In the genomic region with DNA sequence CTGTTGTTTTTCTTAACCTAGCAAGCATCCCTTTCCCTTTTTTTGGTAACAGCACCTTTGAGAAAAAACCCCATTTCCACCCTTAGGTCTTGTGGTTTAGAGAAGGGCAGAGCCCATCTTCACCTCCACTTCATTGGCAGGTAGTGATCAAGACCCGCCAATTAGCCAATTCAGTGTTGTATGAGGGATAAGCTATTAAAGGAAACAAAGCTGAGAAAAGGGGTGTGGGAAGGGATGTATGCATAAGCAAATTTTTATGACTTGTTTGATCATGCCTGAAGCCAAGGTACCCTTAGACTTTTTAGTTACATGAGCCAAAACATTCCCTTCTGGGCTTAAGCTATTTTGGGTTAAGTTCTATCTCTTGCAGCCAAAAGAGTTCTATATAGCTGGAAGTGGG, we compare ENCODE assay signal across 2 cellular contexts.
TF ChIP-seq lines count a peak whose summit lies in the region.

No MANE protein-coding gene starts in this region.

TF ChIP-seq in SK-N-SH, 30 proteins besides CTCF, POLR2A, EP300 and RAD21 (continued from another document):
- TF ChIP-seq EZH2phosphoT487 (IDR thresholded peaks at IDR 0.05; ENCODE audit: borderline replicate concordance, low read depth): no peak
- TF ChIP-seq GABPA (IDR thresholded peaks at IDR 0.05; ENCODE audit: low read depth): no peak
- TF ChIP-seq, protein P1, sequence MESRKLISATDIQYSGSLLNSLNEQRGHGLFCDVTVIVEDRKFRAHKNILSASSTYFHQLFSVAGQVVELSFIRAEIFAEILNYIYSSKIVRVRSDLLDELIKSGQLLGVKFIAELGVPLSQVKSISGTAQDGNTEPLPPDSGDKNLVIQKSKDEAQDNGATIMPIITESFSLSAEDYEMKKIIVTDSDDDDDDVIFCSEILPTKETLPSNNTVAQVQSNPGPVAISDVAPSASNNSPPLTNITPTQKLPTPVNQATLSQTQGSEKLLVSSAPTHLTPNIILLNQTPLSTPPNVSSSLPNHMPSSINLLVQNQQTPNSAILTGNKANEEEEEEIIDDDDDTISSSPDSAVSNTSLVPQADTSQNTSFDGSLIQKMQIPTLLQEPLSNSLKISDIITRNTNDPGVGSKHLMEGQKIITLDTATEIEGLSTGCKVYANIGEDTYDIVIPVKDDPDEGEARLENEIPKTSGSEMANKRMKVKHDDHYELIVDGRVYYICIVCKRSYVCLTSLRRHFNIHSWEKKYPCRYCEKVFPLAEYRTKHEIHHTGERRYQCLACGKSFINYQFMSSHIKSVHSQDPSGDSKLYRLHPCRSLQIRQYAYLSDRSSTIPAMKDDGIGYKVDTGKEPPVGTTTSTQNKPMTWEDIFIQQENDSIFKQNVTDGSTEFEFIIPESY (IDR thresholded peaks at IDR 0.05; ENCODE audit: borderline replicate concordance, low read depth): no peak
- no peak for TF ChIP-seq YY1 (IDR thresholded peaks at IDR 0.05; ENCODE audit: low read depth)
TF ChIP-seq in SK-N-SH: peak in this region for 0.

TF ChIP-seq in SK-N-SH treated with all-trans-retinoic acid at 6 μM for 48 hours, 23 proteins besides CTCF, POLR2A, EP300 and RAD21 (continued from another document):
- TF ChIP-seq, protein P2, sequence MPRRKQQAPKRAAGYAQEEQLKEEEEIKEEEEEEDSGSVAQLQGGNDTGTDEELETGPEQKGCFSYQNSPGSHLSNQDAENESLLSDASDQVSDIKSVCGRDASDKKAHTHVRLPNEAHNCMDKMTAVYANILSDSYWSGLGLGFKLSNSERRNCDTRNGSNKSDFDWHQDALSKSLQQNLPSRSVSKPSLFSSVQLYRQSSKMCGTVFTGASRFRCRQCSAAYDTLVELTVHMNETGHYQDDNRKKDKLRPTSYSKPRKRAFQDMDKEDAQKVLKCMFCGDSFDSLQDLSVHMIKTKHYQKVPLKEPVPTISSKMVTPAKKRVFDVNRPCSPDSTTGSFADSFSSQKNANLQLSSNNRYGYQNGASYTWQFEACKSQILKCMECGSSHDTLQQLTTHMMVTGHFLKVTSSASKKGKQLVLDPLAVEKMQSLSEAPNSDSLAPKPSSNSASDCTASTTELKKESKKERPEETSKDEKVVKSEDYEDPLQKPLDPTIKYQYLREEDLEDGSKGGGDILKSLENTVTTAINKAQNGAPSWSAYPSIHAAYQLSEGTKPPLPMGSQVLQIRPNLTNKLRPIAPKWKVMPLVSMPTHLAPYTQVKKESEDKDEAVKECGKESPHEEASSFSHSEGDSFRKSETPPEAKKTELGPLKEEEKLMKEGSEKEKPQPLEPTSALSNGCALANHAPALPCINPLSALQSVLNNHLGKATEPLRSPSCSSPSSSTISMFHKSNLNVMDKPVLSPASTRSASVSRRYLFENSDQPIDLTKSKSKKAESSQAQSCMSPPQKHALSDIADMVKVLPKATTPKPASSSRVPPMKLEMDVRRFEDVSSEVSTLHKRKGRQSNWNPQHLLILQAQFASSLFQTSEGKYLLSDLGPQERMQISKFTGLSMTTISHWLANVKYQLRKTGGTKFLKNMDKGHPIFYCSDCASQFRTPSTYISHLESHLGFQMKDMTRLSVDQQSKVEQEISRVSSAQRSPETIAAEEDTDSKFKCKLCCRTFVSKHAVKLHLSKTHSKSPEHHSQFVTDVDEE (CRISPR knock-in tag; IDR thresholded peaks at IDR 0.05): no peak
- no peak for TF ChIP-seq TOX (CRISPR knock-in tag; IDR thresholded peaks at IDR 0.05; ENCODE audit: borderline replicate concordance)
- TF ChIP-seq, protein P3, sequence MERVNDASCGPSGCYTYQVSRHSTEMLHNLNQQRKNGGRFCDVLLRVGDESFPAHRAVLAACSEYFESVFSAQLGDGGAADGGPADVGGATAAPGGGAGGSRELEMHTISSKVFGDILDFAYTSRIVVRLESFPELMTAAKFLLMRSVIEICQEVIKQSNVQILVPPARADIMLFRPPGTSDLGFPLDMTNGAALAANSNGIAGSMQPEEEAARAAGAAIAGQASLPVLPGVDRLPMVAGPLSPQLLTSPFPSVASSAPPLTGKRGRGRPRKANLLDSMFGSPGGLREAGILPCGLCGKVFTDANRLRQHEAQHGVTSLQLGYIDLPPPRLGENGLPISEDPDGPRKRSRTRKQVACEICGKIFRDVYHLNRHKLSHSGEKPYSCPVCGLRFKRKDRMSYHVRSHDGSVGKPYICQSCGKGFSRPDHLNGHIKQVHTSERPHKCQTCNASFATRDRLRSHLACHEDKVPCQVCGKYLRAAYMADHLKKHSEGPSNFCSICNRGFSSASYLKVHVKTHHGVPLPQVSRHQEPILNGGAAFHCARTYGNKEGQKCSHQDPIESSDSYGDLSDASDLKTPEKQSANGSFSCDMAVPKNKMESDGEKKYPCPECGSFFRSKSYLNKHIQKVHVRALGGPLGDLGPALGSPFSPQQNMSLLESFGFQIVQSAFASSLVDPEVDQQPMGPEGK (CRISPR knock-in tag; IDR thresholded peaks at IDR 0.05; ENCODE audit: borderline replicate concordance): no peak
- TF ChIP-seq, protein P4, sequence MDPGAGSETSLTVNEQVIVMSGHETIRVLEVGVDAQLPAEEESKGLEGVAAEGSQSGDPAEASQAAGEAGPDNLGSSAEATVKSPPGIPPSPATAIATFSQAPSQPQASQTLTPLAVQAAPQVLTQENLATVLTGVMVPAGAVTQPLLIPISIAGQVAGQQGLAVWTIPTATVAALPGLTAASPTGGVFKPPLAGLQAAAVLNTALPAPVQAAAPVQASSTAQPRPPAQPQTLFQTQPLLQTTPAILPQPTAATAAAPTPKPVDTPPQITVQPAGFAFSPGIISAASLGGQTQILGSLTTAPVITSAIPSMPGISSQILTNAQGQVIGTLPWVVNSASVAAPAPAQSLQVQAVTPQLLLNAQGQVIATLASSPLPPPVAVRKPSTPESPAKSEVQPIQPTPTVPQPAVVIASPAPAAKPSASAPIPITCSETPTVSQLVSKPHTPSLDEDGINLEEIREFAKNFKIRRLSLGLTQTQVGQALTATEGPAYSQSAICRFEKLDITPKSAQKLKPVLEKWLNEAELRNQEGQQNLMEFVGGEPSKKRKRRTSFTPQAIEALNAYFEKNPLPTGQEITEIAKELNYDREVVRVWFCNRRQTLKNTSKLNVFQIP (CRISPR knock-in tag; IDR thresholded peaks at IDR 0.05; ENCODE audit: borderline replicate concordance, low read depth): no peak
- TF ChIP-seq ISL1 (CRISPR knock-in tag; IDR thresholded peaks at IDR 0.05): no peak
- no peak for TF ChIP-seq TCF4 (CRISPR knock-in tag; IDR thresholded peaks at IDR 0.05; ENCODE audit: borderline replicate concordance)
- no peak for TF ChIP-seq ZNF8 (CRISPR knock-in tag; IDR thresholded peaks at IDR 0.05)
- TF ChIP-seq ZNF565 (CRISPR knock-in tag; conservative IDR thresholded peaks at IDR 0.05; ENCODE audit: low read depth): no peak
